22 cellular contexts compared by ENCODE assay signal in genomic region chr14:85686908-85687307, GRCh38.
"Had no signal": no experiment of that assay in that cellular context is flagged by ENCODE, and none has a peak within 500 bp of the region (broad histone marks: within the 10 kb centered on the region; RNA-seq: fewer than 3 reads in every experiment).

No MANE protein-coding gene starts in this region.

- H3K27me3 ChIP-seq: MG63 had no signal

- ATAC-seq: activated CD4-positive, CD25-positive, alpha-beta regulatory T cell treated with anti-CD3 and anti-CD28 coated beads, Interleukin-2, amount 50 U/mL, for 24 hours; activated CD8-positive, alpha-beta T cell treated with anti-CD3 and anti-CD28 coated beads for 36 hours; HepG2; Panc1 had no signal

- DNase-seq: activated CD4-positive, alpha-beta T cell treated with anti-CD3 and anti-CD28 coated beads for 4 hours; activated CD8-positive, alpha-beta memory T cell treated with anti-CD3 and anti-CD28 coated beads, Interleukin-2, amount 50 U/mL, for 48 hours; activated CD8-positive, alpha-beta T cell treated with anti-CD3 and anti-CD28 coated beads for 36 hours; activated naive CD4-positive, alpha-beta T cell treated with anti-CD3 and anti-CD28 coated beads, Interleukin-2, amount 50 U/mL, for 16 hours; activated naive CD8-positive, alpha-beta T cell treated with anti-CD3 and anti-CD28 coated beads, Interleukin-2, amount 10 ng/mL, durations not matched to agents 7 days and 5 days; activated T-cell treated with anti-CD3 and anti-CD28 coated beads, Interleukin-2, amount 50 U/mL, for 1 hour; amniotic stem cell; MG63; NCI-H1105; NCI-H1436; NCI-H1694 treated with DMSO at 0.1 percent for 48 hours; NCI-H2029 treated with DMSO at 0.1 percent for 48 hours; NCI-H345; NCI-H510A; NCI-H526 treated with DMSO at 0.1 percent for 48 hours; NK-92 treated with Interleukin-12 subunit alpha and Interleukin-12 subunit beta, amount 100 ng/mL, for 24 hours; OCI-M1; SHP77 treated with DMSO at 0.1 percent for 48 hours had no signal

- H3K27ac ChIP-seq: RWPE1 had no signal

- H3K9me3 ChIP-seq: MG63 had no signal

- H3K4me3 ChIP-seq: MG63 had no signal

- H3K36me3 ChIP-seq: MG63 had no signal
